1 cellular context compared by ENCODE assay signal in the genomic region with DNA sequence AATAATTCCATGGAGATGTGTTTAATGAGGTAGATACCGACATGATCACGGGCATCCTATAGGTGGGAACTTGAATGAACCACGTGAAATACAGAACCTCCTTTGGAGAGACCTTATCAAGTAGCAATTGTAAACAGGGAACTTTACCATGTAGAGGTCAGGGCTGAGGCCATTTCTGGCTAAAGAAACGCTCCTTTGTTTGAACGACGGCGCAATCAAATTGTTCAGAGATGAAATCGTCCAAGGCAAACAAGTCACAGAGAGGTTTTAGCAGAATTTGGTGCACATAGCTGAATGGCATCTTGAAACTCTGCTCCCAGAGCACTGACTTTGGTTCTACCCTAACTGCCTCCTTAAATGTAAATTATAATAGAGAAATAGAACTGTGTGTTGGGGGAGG.
TF ChIP-seq lines count a peak whose summit lies in the region.

No MANE protein-coding gene starts in this region.

TF ChIP-seq in HepG2, 621 proteins besides CTCF, POLR2A, EP300 and RAD21 (continued from another document and continues in another):
- TF ChIP-seq, protein P1, sequence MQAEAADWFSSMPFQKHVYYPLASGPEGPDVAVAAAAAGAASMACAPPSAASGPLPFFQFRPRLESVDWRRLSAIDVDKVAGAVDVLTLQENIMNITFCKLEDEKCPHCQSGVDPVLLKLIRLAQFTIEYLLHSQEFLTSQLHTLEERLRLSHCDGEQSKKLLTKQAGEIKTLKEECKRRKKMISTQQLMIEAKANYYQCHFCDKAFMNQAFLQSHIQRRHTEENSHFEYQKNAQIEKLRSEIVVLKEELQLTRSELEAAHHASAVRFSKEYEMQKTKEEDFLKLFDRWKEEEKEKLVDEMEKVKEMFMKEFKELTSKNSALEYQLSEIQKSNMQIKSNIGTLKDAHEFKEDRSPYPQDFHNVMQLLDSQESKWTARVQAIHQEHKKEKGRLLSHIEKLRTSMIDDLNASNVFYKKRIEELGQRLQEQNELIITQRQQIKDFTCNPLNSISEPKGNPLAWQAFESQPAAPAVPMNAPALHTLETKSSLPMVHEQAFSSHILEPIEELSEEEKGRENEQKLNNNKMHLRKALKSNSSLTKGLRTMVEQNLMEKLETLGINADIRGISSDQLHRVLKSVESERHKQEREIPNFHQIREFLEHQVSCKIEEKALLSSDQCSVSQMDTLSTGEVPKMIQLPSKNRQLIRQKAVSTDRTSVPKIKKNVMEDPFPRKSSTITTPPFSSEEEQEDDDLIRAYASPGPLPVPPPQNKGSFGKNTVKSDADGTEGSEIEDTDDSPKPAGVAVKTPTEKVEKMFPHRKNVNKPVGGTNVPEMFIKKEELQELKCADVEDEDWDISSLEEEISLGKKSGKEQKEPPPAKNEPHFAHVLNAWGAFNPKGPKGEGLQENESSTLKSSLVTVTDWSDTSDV (CRISPR knock-in tag; IDR thresholded peaks at IDR 0.05) = no peak
- no peak for TF ChIP-seq ZNF296 (CRISPR knock-in tag; conservative IDR thresholded peaks at IDR 0.05)
- TF ChIP-seq, protein P2, sequence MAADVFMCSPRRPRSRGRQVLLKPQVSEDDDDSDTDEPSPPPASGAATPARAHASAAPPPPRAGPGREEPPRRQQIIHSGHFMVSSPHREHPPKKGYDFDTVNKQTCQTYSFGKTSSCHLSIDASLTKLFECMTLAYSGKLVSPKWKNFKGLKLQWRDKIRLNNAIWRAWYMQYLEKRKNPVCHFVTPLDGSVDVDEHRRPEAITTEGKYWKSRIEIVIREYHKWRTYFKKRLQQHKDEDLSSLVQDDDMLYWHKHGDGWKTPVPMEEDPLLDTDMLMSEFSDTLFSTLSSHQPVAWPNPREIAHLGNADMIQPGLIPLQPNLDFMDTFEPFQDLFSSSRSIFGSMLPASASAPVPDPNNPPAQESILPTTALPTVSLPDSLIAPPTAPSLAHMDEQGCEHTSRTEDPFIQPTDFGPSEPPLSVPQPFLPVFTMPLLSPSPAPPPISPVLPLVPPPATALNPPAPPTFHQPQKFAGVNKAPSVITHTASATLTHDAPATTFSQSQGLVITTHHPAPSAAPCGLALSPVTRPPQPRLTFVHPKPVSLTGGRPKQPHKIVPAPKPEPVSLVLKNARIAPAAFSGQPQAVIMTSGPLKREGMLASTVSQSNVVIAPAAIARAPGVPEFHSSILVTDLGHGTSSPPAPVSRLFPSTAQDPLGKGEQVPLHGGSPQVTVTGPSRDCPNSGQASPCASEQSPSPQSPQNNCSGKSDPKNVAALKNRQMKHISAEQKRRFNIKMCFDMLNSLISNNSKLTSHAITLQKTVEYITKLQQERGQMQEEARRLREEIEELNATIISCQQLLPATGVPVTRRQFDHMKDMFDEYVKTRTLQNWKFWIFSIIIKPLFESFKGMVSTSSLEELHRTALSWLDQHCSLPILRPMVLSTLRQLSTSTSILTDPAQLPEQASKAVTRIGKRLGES (CRISPR knock-in tag; IDR thresholded peaks at IDR 0.05; ENCODE audit: borderline replicate concordance) = 0 out of 2 replicates have a peak, but pooled peaks have one; percentile 42
- TF ChIP-seq, protein P3, sequence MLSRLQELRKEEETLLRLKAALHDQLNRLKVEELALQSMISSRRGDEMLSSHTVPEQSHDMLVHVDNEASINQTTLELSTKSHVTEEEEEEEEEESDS (CRISPR knock-in tag; IDR thresholded peaks at IDR 0.05; ENCODE audit: borderline replicate concordance) = peak; percentile 65; the same call in 1 of the 2 replicates
- TF ChIP-seq PHF21A (CRISPR knock-in tag; IDR thresholded peaks at IDR 0.05) = peak; percentile 64; the same call in 1 of the 2 replicates
- peak; percentile 94 for TF ChIP-seq HHEX (CRISPR knock-in tag; IDR thresholded peaks at IDR 0.05)
- peak; percentile 22; the same call in 1 of the 2 replicates for TF ChIP-seq ZNF878 (CRISPR knock-in tag; IDR thresholded peaks at IDR 0.05)
- TF ChIP-seq, protein P4, sequence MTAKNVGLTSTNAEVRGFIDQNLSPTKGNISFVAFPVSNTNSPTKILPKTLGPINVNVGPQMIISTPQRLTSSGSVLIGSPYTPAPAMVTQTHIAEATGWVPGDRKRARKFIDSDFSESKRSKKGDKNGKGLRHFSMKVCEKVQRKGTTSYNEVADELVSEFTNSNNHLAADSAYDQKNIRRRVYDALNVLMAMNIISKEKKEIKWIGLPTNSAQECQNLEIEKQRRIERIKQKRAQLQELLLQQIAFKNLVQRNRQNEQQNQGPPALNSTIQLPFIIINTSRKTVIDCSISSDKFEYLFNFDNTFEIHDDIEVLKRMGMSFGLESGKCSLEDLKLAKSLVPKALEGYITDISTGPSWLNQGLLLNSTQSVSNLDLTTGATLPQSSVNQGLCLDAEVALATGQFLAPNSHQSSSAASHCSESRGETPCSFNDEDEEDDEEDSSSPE (CRISPR knock-in tag; IDR thresholded peaks at IDR 0.05) = 0 out of 2 replicates have a peak, but pooled peaks have one; percentile 30
- TF ChIP-seq ZNF335 (CRISPR knock-in tag; IDR thresholded peaks at IDR 0.05) = no peak
- TF ChIP-seq, protein P5, sequence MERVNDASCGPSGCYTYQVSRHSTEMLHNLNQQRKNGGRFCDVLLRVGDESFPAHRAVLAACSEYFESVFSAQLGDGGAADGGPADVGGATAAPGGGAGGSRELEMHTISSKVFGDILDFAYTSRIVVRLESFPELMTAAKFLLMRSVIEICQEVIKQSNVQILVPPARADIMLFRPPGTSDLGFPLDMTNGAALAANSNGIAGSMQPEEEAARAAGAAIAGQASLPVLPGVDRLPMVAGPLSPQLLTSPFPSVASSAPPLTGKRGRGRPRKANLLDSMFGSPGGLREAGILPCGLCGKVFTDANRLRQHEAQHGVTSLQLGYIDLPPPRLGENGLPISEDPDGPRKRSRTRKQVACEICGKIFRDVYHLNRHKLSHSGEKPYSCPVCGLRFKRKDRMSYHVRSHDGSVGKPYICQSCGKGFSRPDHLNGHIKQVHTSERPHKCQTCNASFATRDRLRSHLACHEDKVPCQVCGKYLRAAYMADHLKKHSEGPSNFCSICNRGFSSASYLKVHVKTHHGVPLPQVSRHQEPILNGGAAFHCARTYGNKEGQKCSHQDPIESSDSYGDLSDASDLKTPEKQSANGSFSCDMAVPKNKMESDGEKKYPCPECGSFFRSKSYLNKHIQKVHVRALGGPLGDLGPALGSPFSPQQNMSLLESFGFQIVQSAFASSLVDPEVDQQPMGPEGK (CRISPR knock-in tag; IDR thresholded peaks at IDR 0.05) = peak; percentile 25; the same call in 1 of the 2 replicates
- peak; percentile 69 for TF ChIP-seq ASH2L (IDR thresholded peaks at IDR 0.05; ENCODE audit: insufficient read length, low read depth, low read length)
- peak; percentile 35; the same call in 1 of the 2 replicates for TF ChIP-seq REPIN1 (CRISPR knock-in tag; IDR thresholded peaks at IDR 0.05; ENCODE audit: borderline replicate concordance, low read depth)
- no peak for TF ChIP-seq ZBTB21 (CRISPR knock-in tag; IDR thresholded peaks at IDR 0.05)
- TF ChIP-seq, protein P6, sequence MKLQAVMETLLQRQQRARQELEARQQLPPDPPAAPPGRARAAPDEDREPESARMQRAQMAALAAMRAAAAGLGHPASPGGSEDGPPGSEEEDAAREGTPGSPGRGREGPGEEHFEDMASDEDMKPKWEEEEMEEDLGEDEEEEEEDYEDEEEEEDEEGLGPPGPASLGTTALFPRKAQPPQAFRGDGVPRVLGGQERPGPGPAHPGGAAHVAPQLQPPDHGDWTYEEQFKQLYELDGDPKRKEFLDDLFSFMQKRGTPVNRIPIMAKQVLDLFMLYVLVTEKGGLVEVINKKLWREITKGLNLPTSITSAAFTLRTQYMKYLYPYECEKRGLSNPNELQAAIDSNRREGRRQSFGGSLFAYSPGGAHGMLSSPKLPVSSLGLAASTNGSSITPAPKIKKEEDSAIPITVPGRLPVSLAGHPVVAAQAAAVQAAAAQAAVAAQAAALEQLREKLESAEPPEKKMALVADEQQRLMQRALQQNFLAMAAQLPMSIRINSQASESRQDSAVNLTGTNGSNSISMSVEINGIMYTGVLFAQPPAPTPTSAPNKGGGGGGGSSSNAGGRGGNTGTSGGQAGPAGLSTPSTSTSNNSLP (IDR thresholded peaks at IDR 0.05; ENCODE audit: low read depth, low read length) = no peak; the same call in 1 of the 2 replicates
- TF ChIP-seq ZNF382 (CRISPR knock-in tag; IDR thresholded peaks at IDR 0.05; ENCODE audit: borderline replicate concordance) = no peak
- TF ChIP-seq ZNF264 (CRISPR knock-in tag; IDR thresholded peaks at IDR 0.05) = peak; percentile 49; the same call in 1 of the 2 replicates
- TF ChIP-seq ISL2 (CRISPR knock-in tag; IDR thresholded peaks at IDR 0.05) = peak; percentile 82
- TF ChIP-seq, protein P7, sequence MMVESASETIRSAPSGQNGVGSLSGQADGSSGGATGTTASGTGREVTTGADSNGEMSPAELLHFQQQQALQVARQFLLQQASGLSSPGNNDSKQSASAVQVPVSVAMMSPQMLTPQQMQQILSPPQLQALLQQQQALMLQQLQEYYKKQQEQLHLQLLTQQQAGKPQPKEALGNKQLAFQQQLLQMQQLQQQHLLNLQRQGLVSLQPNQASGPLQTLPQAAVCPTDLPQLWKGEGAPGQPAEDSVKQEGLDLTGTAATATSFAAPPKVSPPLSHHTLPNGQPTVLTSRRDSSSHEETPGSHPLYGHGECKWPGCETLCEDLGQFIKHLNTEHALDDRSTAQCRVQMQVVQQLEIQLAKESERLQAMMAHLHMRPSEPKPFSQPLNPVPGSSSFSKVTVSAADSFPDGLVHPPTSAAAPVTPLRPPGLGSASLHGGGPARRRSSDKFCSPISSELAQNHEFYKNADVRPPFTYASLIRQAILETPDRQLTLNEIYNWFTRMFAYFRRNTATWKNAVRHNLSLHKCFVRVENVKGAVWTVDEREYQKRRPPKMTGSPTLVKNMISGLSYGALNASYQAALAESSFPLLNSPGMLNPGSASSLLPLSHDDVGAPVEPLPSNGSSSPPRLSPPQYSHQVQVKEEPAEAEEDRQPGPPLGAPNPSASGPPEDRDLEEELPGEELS (CRISPR knock-in tag; IDR thresholded peaks at IDR 0.05) = peak; percentile 81
- peak; percentile 47; the same call in 1 of the 2 replicates for TF ChIP-seq SALL1 (CRISPR knock-in tag; IDR thresholded peaks at IDR 0.05)
- TF ChIP-seq ZNF563 (CRISPR knock-in tag; IDR thresholded peaks at IDR 0.05) = no peak
- TF ChIP-seq, protein P8, sequence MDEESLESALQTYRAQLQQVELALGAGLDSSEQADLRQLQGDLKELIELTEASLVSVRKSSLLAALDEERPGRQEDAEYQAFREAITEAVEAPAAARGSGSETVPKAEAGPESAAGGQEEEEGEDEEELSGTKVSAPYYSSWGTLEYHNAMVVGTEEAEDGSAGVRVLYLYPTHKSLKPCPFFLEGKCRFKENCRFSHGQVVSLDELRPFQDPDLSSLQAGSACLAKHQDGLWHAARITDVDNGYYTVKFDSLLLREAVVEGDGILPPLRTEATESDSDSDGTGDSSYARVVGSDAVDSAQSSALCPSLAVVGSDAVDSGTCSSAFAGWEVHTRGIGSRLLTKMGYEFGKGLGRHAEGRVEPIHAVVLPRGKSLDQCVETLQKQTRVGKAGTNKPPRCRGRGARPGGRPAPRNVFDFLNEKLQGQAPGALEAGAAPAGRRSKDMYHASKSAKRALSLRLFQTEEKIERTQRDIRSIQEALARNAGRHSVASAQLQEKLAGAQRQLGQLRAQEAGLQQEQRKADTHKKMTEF (CRISPR knock-in tag; IDR thresholded peaks at IDR 0.05) = peak; percentile 72
- TF ChIP-seq ELF1 (CRISPR knock-in tag; IDR thresholded peaks at IDR 0.05) = 0 out of 2 replicates have a peak, but pooled peaks have one; percentile 28
- peak; percentile 58 for TF ChIP-seq THAP11 (CRISPR knock-in tag; IDR thresholded peaks at IDR 0.05)
- TF ChIP-seq, protein P9, sequence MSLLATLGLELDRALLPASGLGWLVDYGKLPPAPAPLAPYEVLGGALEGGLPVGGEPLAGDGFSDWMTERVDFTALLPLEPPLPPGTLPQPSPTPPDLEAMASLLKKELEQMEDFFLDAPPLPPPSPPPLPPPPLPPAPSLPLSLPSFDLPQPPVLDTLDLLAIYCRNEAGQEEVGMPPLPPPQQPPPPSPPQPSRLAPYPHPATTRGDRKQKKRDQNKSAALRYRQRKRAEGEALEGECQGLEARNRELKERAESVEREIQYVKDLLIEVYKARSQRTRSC (CRISPR knock-in tag; IDR thresholded peaks at IDR 0.05; ENCODE audit: low read depth) = no peak
- peak; percentile 71; the same call in 1 of the 2 replicates for TF ChIP-seq ERF (CRISPR knock-in tag; IDR thresholded peaks at IDR 0.05)
- TF ChIP-seq ZNF569 (CRISPR knock-in tag; IDR thresholded peaks at IDR 0.05; ENCODE audit: borderline replicate concordance) = no peak
- peak; percentile 83 for TF ChIP-seq RXRB (CRISPR knock-in tag; IDR thresholded peaks at IDR 0.05; ENCODE audit: borderline replicate concordance)
- peak; percentile 44; the same call in 1 of the 2 replicates for TF ChIP-seq SMYD3 (CRISPR knock-in tag; IDR thresholded peaks at IDR 0.05)
- no peak for TF ChIP-seq FOXM1 (CRISPR knock-in tag; IDR thresholded peaks at IDR 0.05)
- TF ChIP-seq BRCA1 (CRISPR knock-in tag; IDR thresholded peaks at IDR 0.05) = no peak
- TF ChIP-seq NR2F1 (CRISPR knock-in tag; IDR thresholded peaks at IDR 0.05) = peak in 1 of 2 experiments; percentile 82; a peak in 2 of 4 replicates
- peak; percentile 66; the same call in 1 of the 2 replicates for TF ChIP-seq HMG20A (CRISPR knock-in tag; IDR thresholded peaks at IDR 0.05; ENCODE audit: borderline replicate concordance)
- peak; percentile 80; the same call in 1 of the 2 replicates for TF ChIP-seq ZNF331 (CRISPR knock-in tag; IDR thresholded peaks at IDR 0.05)
- TF ChIP-seq PPARG (CRISPR knock-in tag; conservative IDR thresholded peaks at IDR 0.05) = peak; percentile 71
- TF ChIP-seq, protein P10, sequence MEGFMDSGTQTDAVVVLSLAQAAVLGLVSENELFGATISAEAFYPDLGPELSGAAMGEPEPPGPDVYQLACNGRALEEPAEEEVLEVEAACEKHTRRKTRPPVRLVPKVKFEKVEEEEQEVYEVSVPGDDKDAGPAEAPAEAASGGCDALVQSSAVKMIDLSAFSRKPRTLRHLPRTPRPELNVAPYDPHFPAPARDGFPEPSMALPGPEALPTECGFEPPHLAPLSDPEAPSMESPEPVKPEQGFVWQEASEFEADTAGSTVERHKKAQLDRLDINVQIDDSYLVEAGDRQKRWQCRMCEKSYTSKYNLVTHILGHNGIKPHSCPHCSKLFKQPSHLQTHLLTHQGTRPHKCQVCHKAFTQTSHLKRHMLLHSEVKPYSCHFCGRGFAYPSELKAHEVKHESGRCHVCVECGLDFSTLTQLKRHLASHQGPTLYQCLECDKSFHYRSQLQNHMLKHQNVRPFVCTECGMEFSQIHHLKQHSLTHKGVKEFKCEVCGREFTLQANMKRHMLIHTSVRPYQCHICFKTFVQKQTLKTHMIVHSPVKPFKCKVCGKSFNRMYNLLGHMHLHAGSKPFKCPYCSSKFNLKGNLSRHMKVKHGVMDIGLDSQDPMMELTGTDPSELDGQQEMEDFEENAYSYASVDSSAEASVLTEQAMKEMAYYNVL (CRISPR knock-in tag; IDR thresholded peaks at IDR 0.05; ENCODE audit: borderline replicate concordance) = peak; percentile 47; the same call in 1 of the 2 replicates
- peak; percentile 73; the same call in 1 of the 2 replicates for TF ChIP-seq SIX1 (CRISPR knock-in tag; IDR thresholded peaks at IDR 0.05; ENCODE audit: borderline replicate concordance)
- TF ChIP-seq, protein P11, sequence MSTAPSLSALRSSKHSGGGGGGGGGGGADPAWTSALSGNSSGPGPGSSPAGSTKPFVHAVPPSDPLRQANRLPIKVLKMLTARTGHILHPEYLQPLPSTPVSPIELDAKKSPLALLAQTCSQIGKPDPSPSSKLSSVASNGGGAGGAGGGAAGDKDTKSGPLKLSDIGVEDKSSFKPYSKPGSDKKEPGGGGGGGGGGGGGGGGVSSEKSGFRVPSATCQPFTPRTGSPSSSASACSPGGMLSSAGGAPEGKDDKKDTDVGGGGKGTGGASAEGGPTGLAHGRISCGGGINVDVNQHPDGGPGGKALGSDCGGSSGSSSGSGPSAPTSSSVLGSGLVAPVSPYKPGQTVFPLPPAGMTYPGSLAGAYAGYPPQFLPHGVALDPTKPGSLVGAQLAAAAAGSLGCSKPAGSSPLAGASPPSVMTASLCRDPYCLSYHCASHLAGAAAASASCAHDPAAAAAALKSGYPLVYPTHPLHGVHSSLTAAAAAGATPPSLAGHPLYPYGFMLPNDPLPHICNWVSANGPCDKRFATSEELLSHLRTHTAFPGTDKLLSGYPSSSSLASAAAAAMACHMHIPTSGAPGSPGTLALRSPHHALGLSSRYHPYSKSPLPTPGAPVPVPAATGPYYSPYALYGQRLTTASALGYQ (CRISPR knock-in tag; IDR thresholded peaks at IDR 0.05) = peak; percentile 81; the same call in 1 of the 2 replicates
